31 cellular contexts compared by ENCODE assay signal in the genomic region with DNA sequence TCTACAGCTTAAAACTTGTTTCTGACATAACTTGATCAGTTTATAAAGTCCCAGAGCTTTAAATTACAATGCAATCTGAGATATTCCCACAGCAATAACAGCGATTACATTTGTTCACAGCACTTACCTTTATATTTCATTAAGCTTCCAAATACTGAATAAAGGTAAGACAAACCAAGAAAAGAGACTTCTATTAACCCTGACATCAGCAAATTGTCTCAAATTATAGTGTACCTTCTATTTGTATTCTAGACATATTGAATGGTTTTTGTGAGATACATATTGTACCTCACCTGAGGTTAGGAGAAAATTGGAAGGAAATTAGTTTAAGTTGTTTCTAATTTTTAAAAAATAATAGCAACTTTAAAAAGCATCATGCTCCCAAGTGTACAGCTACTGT.
"Had no signal": no experiment of that assay in that cellular context is flagged by ENCODE, and none has a peak within 500 bp of the region (broad histone marks: within the 10 kb centered on the region; RNA-seq: fewer than 3 reads in every experiment).

No MANE protein-coding gene starts in this region.

- H3K4me3 ChIP-seq: ascending aorta, body of pancreas, breast epithelium had no signal

- FAIRE-seq: TTC549 had no signal

- H3K36me3 ChIP-seq: ascending aorta, brain microvascular endothelial cell, breast epithelium had no signal

- H3K27ac ChIP-seq: ascending aorta, body of pancreas, brain microvascular endothelial cell, breast epithelium, VCaP had no signal

- DNase-seq: activated B cell treated with CpG ODN at 0.5 μM for 24 hours; activated CD4-positive, alpha-beta memory T cell treated with anti-CD3 and anti-CD28 coated beads for 36 hours; activated CD4-positive, alpha-beta T cell treated with anti-CD3 and anti-CD28 coated beads for 4 hours; activated CD4-positive, alpha-beta T cell treated with anti-CD3 and anti-CD28 coated beads, Interleukin-2, amount 10 ng/mL, durations not matched to agents 24 days and 14 days; activated CD4-positive, alpha-beta T cell treated with anti-CD3 and anti-CD28 coated beads, Interleukin-2, amount 50 U/mL, for 1 hour; activated CD4-positive, alpha-beta T cell treated with anti-CD3 and anti-CD28 coated beads, Interleukin-2, amount 50 U/mL, for 4 hours; activated CD4-positive, CD25-positive, alpha-beta regulatory T cell treated with anti-CD3 and anti-CD28 coated beads, Interleukin-2, amount 50 U/mL, for 72 hours; activated CD8-positive, alpha-beta memory T cell treated with anti-CD3 and anti-CD28 coated beads, Interleukin-2, amount 50 U/mL, for 4 hours; activated CD8-positive, alpha-beta T cell treated with anti-CD3 and anti-CD28 coated beads for 36 hours; activated gamma-delta T cell; activated naive CD4-positive, alpha-beta T cell treated with anti-CD3 and anti-CD28 coated beads, Interleukin-2, amount 10 ng/mL, durations not matched to agents 7 days and 5 days; activated naive CD4-positive, alpha-beta T cell treated with Interleukin-2 at 50 U/mL for 16 hours; activated naive CD8-positive, alpha-beta T cell treated with anti-CD3 and anti-CD28 coated beads, Interleukin-2, amount 10 ng/mL, durations not matched to agents 7 days and 5 days; activated naive CD8-positive, alpha-beta T cell treated with anti-CD3 and anti-CD28 coated beads, Interleukin-2, amount 50 U/mL, for 24 hours; activated T-cell treated with anti-CD3 and anti-CD28 coated beads for 4 hours; activated T-cell treated with anti-CD3 and anti-CD28 coated beads, Interleukin-2, amount 50 U/mL, for 1 hour; activated T-cell treated with anti-CD3 and anti-CD28 coated beads, Interleukin-2, amount 50 U/mL, for 4 hours; activated T-cell treated with anti-CD3 and anti-CD28 coated beads, Interleukin-2, amount 50 U/mL, for 72 hours; amygdala; anterior cingulate cortex; body of pancreas; brain microvascular endothelial cell; central memory CD4-positive, alpha-beta T cell; T-helper 1 cell; T-helper 2 cell; T-helper 9 cell had no signal

- H3K27me3 ChIP-seq: ascending aorta, body of pancreas, brain microvascular endothelial cell had no signal

- H3K9me3 ChIP-seq: ascending aorta, body of pancreas, breast epithelium had no signal

- H3K4me1 ChIP-seq: ascending aorta, body of pancreas, breast epithelium had no signal

- ATAC-seq: activated CD8-positive, alpha-beta T cell treated with anti-CD3 and anti-CD28 coated beads for 36 hours; activated naive CD8-positive, alpha-beta T cell treated with anti-CD3 and anti-CD28 coated beads, Interleukin-2, amount 50 U/mL, for 24 hours; activated T-cell treated with anti-CD3 and anti-CD28 coated beads, Interleukin-2, amount 50 U/mL, for 4 hours; activated T-cell treated with anti-CD3 and anti-CD28 coated beads, Interleukin-2, amount 50 U/mL, for 72 hours; activated T-helper 17 cell treated with anti-CD3 and anti-CD28 coated beads, Interleukin-2, amount 50 U/mL, for 72 hours; body of pancreas had no signal
